8 cellular contexts compared by ENCODE assay signal in the genomic region with DNA sequence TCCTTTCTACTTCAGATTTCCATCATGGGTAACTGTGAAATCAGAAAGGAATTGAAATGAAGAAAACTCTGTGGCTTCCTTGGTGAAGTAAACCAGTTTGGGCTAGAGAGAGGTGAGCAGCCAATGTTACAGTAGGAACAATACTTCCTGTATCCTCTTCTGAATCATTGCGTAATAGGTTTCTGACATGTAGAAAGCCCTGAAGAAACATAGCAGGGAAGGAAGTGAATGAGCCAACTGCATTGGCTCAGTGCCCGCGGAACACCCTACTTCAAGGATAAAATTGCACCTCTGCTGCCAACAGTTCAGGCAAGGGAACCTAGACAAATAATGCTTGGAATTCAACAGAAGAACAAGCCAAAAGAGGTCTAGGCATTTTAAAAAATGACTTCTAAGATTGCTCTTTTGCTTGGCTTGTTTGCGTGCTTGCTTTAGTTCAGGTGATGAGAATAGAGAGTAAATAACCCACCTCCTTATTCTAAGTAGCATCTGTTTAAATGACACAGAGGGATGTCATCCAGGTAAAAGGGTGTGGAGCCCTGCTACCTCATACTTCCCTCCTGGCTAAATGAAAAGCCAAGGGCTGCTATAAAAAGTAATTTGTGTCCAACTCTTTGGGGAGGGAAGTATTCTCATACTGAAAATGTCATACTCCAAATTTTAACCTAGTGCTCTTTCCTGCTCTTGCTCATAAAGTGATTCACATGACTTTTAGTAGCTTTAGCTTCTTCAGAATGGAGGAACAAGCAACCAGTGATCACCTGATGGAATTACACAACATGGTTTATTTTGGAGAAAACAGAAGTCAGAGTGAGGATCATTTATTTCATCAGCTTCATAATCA. TPM values are rescaled to one million over a fixed set of nuclear protein-coding genes. Genes with fewer than 3 reads are reported as not detected.
DNase-seq lines count a peak whose midpoint lies in the region; ATAC-seq and TF ChIP-seq lines count a peak whose summit lies in the region.

No MANE protein-coding gene starts in this region.

- H3K9me3 Mint-ChIP-seq in activated CD4-positive, alpha-beta T cell treated with anti-CD3 and anti-CD28 coated beads, Interleukin-2, amount 10 ng/mL, durations not matched to agents 7 days and 5 days, result peaks cover 9% of the 10 kb centered on the region

- peak overlapping the region; percentile 61 for H3K4me2 ChIP-seq in osteoblast (ENCODE audit: insufficient read depth, low read length)

- no peak overlapping the region for H3K4me3 ChIP-seq in osteoblast (ENCODE audit: insufficient read depth, low read length)

- peaks cover 17% of the 10 kb centered on the region for H3K4me1 ChIP-seq in osteoblast (ENCODE audit: insufficient read depth, low read length)

- peaks cover 6% of the 10 kb centered on the region for H3K36me3 Mint-ChIP-seq in activated CD4-positive, alpha-beta T cell treated with anti-CD3 and anti-CD28 coated beads, Interleukin-2, amount 10 ng/mL, durations not matched to agents 7 days and 5 days (ENCODE audit: low read depth)

- CTCF ChIA-PET in activated CD4-positive, alpha-beta T cell treated with anti-CD3 and anti-CD28 coated beads, Interleukin-2, amount 10 ng/mL, durations not matched to agents 7 days and 5 days (lab: Charles Lee), result interaction anchor here (0.6 to 1.1 kb wide), 5 partner anchors 9 to 1008 kb away, joined by 3 to 4 read pairs (median 3); no protein-coding TSS in a partner anchor

- no peaks in the 10 kb centered on the region for H3K36me3 ChIP-seq in osteoblast (ENCODE audit: insufficient read depth, low read length)

- H3K9me3 ChIP-seq in osteoblast (ENCODE audit: low read depth, low read length), result no peaks in the 10 kb centered on the region

- H3K27me3 Mint-ChIP-seq in activated CD4-positive, alpha-beta T cell treated with anti-CD3 and anti-CD28 coated beads, Interleukin-2, amount 10 ng/mL, durations not matched to agents 7 days and 5 days, result peaks cover 4% of the 10 kb centered on the region

- peak overlapping the region; percentile 43 for H3K27ac ChIP-seq in osteoblast (ENCODE audit: low read depth, low read length)

- POLR2A ChIA-PET in activated CD4-positive, alpha-beta T cell treated with anti-CD3 and anti-CD28 coated beads, Interleukin-2, amount 10 ng/mL, durations not matched to agents 7 days and 5 days (lab: Charles Lee), result interaction anchor here (0.7 kb wide), 1 partner anchor 1468 kb away, joined by 9 read pairs; no protein-coding TSS in a partner anchor

- no peaks in the 10 kb centered on the region for H3K79me2 ChIP-seq in osteoblast (ENCODE audit: insufficient read depth, low read length)

- H3K4me1 Mint-ChIP-seq in activated CD4-positive, alpha-beta T cell treated with anti-CD3 and anti-CD28 coated beads, Interleukin-2, amount 10 ng/mL, durations not matched to agents 7 days and 5 days, result peaks cover 18% of the 10 kb centered on the region

- H3K27ac Mint-ChIP-seq in activated CD4-positive, alpha-beta T cell treated with anti-CD3 and anti-CD28 coated beads, Interleukin-2, amount 10 ng/mL, durations not matched to agents 7 days and 5 days, result peak overlapping the region; percentile 83

- H3K4me3 Mint-ChIP-seq in activated CD4-positive, alpha-beta T cell treated with anti-CD3 and anti-CD28 coated beads, Interleukin-2, amount 10 ng/mL, durations not matched to agents 7 days and 5 days, result no peak overlapping the region

- TF ChIP-seq CTCF in osteoblast (IDR thresholded peaks at IDR 0.05; ENCODE audit: extremely low read depth, low read depth, low read length), result no peak

- no peaks in the 10 kb centered on the region for H3K27me3 ChIP-seq in osteoblast (ENCODE audit: insufficient read depth, low read length)

- H2AFZ ChIP-seq in osteoblast (ENCODE audit: low read length), result no peak overlapping the region

- DNase-seq in AG08396 (ENCODE audit: low spot score) (peak; percentile 79), NCI-H2196 treated with DMSO at 0.1 percent for 48 hours (lab: John Stamatoyannopoulos, UW; ENCODE audit: unreplicated experiment) (peak; percentile 94), fibroblast of peridontal ligament (ENCODE audit: extremely low read depth) (peak; percentile 94), osteoblast (ENCODE audit: insufficient read length, low spot score, missing footprints) (peak; percentile 96), epidermal melanocyte (ENCODE audit: insufficient read length, low spot score) (no peak)
- peak; percentile 37 for DNase-seq in activated CD4-positive, alpha-beta T cell treated with anti-CD3 and anti-CD28 coated beads, Interleukin-2, amount 10 ng/mL, durations not matched to agents 7 days and 5 days

- peak; percentile 75 for ATAC-seq in GM18858 (IDR thresholded peaks at IDR 0.05; ENCODE audit: unreplicated experiment)
- ATAC-seq in HG03066 (IDR thresholded peaks at IDR 0.05; ENCODE audit: low read depth, unreplicated experiment), result peak; percentile 75

- no peaks in the 10 kb centered on the region for H4K20me1 ChIP-seq in osteoblast (ENCODE audit: insufficient read depth, low read length)

RNA-seq across cellular contexts. Expression of gene AKIRIN2, which starts 30.0 kb away (rescaled TPM):
- total RNA-seq in activated CD4-positive, alpha-beta T cell treated with anti-CD3 and anti-CD28 coated beads, Interleukin-2, amount 10 ng/mL, durations not matched to agents 7 days and 5 days, result 10 to 100 TPM; 42.1 to 42.5 TPM
- total RNA-seq in osteoblast, result 15.2 and 18.3 TPM in 2 replicates
